In the genomic region with DNA sequence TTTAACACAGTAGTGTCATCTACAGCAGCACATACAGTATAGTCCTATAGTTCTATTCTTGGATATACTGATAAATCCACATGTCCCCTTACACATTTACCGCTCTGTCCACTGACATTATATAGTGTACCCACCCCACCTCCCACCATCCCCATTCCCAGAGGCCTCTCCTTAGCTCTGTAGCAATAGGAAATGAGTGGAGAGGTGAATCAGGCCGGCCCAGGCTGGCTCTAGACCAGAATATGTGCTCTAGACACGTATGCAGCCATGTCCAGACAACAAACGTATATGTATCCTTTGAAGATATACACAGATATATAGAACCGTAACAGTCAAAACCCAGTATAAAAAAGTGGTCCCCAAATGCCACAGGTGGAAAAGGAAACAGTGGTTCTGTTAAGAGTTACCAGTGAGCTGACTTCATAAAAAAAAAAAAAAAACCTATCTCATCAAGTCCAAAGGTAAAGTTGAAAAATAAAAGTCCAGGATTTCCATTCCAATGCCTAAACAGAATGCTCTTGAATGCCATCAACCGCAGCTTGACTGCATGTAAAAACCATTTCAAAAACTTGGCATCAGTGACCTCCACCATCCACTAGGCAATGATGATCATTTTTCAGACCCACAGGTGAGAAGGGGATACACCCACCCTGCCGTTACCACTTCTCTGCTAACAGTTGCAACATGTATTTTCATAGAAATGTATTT, we compare ENCODE assay signal across 34 cellular contexts. TPM values are rescaled to one million over a fixed set of nuclear protein-coding genes. Genes with fewer than 3 reads are reported as not detected.
DNase-seq lines count a peak whose midpoint lies in the region; ATAC-seq, FAIRE-seq and TF ChIP-seq lines count a peak whose summit lies in the region.
"Had no signal": no experiment of that assay in that cellular context is flagged by ENCODE, and none has a peak within 500 bp of the region (broad histone marks: within the 10 kb centered on the region; RNA-seq: fewer than 3 reads in every experiment).

No MANE protein-coding gene starts in this region.

- H3K4me1 Mint-ChIP-seq in CD8-positive, alpha-beta memory T cell: no peaks in the 10 kb centered on the region
- H3K4me1 Mint-ChIP-seq: IgD-negative memory B cell; stimulated activated naive CD8-positive, alpha-beta T cell treated with anti-CD3 and anti-CD28 coated beads, Interleukin-15, amount 100 ng/mL, for 72 hours had no signal

- no peaks in the 10 kb centered on the region for H3K36me3 Mint-ChIP-seq in CD8-positive, alpha-beta memory T cell
- H3K36me3 Mint-ChIP-seq: IgD-negative memory B cell had no signal

- intact Hi-C loops in left ventricle myocardium inferior (cut with micrococcal nuclease): no loop called here
- intact Hi-C loops in cardiac septum (cut with DNase I): no loop called here
- intact Hi-C loops in left colon (cut with DNase I, micrococcal nuclease): no loop called here
- intact Hi-C loops in transverse colon (cut with DNase I; ENCODE audit: low total_unique reads): no loop called here

- H3K4me3 Mint-ChIP-seq in CD8-positive, alpha-beta memory T cell: no peak overlapping the region
- H3K4me3 Mint-ChIP-seq: activated CD8-positive, alpha-beta T cell treated with anti-CD3 and anti-CD28 coated beads, Interleukin-2, amount 10 ng/mL, durations not matched to agents 7 days and 5 days; CD4-positive, alpha-beta T cell; effector memory CD8-positive, alpha-beta T cell; IgD-negative memory B cell; neural crest cell; stimulated activated naive CD8-positive, alpha-beta T cell treated with anti-CD3 and anti-CD28 coated beads, Interleukin-15, amount 100 ng/mL, for 72 hours had no signal

- in situ Hi-C loops in transverse colon (cut with MboI; ENCODE audit: low pct_ligation_motif_present in 1 of 4, low pct_unique_long_range_greater_than_20kb in 1 of 4, low sequenced_read_pairs in 3 of 4): no loop called here

- peak overlapping the region; percentile 65 for H3K27ac ChIP-seq in left ventricle myocardium inferior (replicated peaks)
- H3K27ac ChIP-seq in cingulate gyrus (ENCODE audit: low read depth, low read length): peak overlapping the region; percentile 2
- peak overlapping the region in 3 of 4 donors; percentile 5 to 30 (median 10) for H3K27ac ChIP-seq in transverse colon
- no peak overlapping the region for H3K27ac ChIP-seq in CD8-positive, alpha-beta memory T cell (ENCODE audit: low read depth, low read length)
- H3K27ac ChIP-seq: A549, brain microvascular endothelial cell, pancreas, spleen, thoracic aorta, vagina had no signal

- H3K36me3 ChIP-seq in left ventricle myocardium inferior (peaks cover 15% of the 10 kb centered on the region), transverse colon (peaks cover 0 to 1% (median 0%) of the 10 kb centered on the region in 4 donors)
- H3K36me3 ChIP-seq in CD8-positive, alpha-beta memory T cell (ENCODE audit: insufficient read depth, low read length): no peaks in the 10 kb centered on the region
- H3K36me3 ChIP-seq: brain microvascular endothelial cell, pancreas, spleen, thoracic aorta, vagina had no signal

- H3K9me3 ChIP-seq in left ventricle myocardium inferior (replicated peaks) (no peaks in the 10 kb centered on the region), transverse colon (no peaks in the 10 kb centered on the region)
- H3K9me3 ChIP-seq in CD8-positive, alpha-beta memory T cell (ENCODE audit: low read length): no peaks in the 10 kb centered on the region
- H3K9me3 ChIP-seq: A549, pancreas, spleen, thoracic aorta, vagina had no signal

- 59 to 71% methylated on average over 7 of the region's 7 CpGs for WGBS in transverse colon (ENCODE audit: low coverage in 1 of 2), 2 donors

- POLR2A ChIA-PET in CD8-positive, alpha-beta memory T cell (lab: Charles Lee): interaction anchor here (0.5 kb wide), 1 partner anchor 11 kb away, joined by 3 read pairs; no protein-coding TSS in a partner anchor

- H3K4me1 ChIP-seq in left ventricle myocardium inferior (peaks cover 86% of the 10 kb centered on the region), transverse colon (peaks cover 5 to 52% (median 21%) of the 10 kb centered on the region in 4 donors)
- H3K4me1 ChIP-seq in CD8-positive, alpha-beta memory T cell (ENCODE audit: insufficient read depth, low read length): no peaks in the 10 kb centered on the region

- no peak overlapping the region for H3K27ac Mint-ChIP-seq in CD8-positive, alpha-beta memory T cell
- H3K27ac Mint-ChIP-seq: activated CD8-positive, alpha-beta T cell treated with anti-CD3 and anti-CD28 coated beads, Interleukin-2, amount 10 ng/mL, durations not matched to agents 7 days and 5 days; activated T-helper 2 cell treated with anti-CD3 and anti-CD28 coated beads, Interferon-gamma antibody, Interleukin-2, Interleukin-4, amounts not matched to agents 10 μg/mL and 5 μg/mL and 100 μg/mL, durations not matched to agents 14 hours and 24 hours and 36 hours; CD4-positive, alpha-beta T cell; effector memory CD8-positive, alpha-beta T cell; stimulated activated naive CD8-positive, alpha-beta T cell treated with anti-CD3 and anti-CD28 coated beads, Interleukin-15, amount 100 ng/mL, for 72 hours had no signal

- TF ChIP-seq POLR2A in transverse colon (IDR thresholded peaks at IDR 0.05): no peak

- CTCF ChIA-PET in CD8-positive, alpha-beta memory T cell (lab: Charles Lee): no interaction called here

- TF ChIP-seq EP300 in transverse colon (IDR thresholded peaks at IDR 0.05; ENCODE audit: low read depth): no peak

- H3K4me3 ChIP-seq in left ventricle myocardium inferior (peak overlapping the region; percentile 12), transverse colon (no peak overlapping the region)
- no peak overlapping the region for H3K4me3 ChIP-seq in CD8-positive, alpha-beta memory T cell (ENCODE audit: low read length)
- H3K4me3 ChIP-seq: A549, pancreas, spleen, thoracic aorta, vagina had no signal

- H3K9me3 Mint-ChIP-seq in CD8-positive, alpha-beta memory T cell: peaks cover 0 to 2% (median 0%) of the 10 kb centered on the region in 5 donors
- H3K9me3 Mint-ChIP-seq: CD4-positive, alpha-beta T cell; neural crest cell; stimulated activated naive CD8-positive, alpha-beta T cell treated with anti-CD3 and anti-CD28 coated beads, Interleukin-15, amount 100 ng/mL, for 72 hours had no signal

- DNase-seq in left ventricle myocardium inferior (no peak), cardiac septum (ENCODE audit: low spot score) (no peak), left colon (peak; percentile 33 to 41), transverse colon (no peak), D341Med (ENCODE audit: low spot score) (no peak), D721Med (ENCODE audit: insufficient read length, low spot score) (no peak)
- no peak for DNase-seq in CD8-positive, alpha-beta memory T cell
- DNase-seq: activated CD4-positive, alpha-beta T cell treated with anti-CD3 and anti-CD28 coated beads for 4 hours; activated CD8-positive, alpha-beta T cell treated with anti-CD3 and anti-CD28 coated beads, Interleukin-2, amount 10 ng/mL, durations not matched to agents 7 days and 5 days; activated naive CD4-positive, alpha-beta T cell treated with anti-CD3 and anti-CD28 coated beads, Interleukin-2, amount 50 U/mL, for 16 hours; AML-193; amniotic stem cell; brain microvascular endothelial cell; CD4-positive, alpha-beta T cell; cortex of kidney; effector memory CD8-positive, alpha-beta T cell; foreskin fibroblast; GOT3; NCI-H1105; NCI-H526 treated with DMSO at 0.1 percent for 48 hours; pancreas; SHP77 treated with DMSO at 0.1 percent for 48 hours; spleen; stimulated activated CD8-positive, alpha-beta memory T cell treated with anti-CD3 and anti-CD28 coated beads, Interleukin-4, amount 100 ng/mL, for 48 hours; stimulated activated naive CD8-positive, alpha-beta T cell treated with anti-CD3 and anti-CD28 coated beads, Interleukin-15, amount 100 ng/mL, for 72 hours; T-helper 2 cell had no signal

- peak; percentile 48 for ATAC-seq in left colon
- ATAC-seq: A549; activated CD8-positive, alpha-beta T cell treated with anti-CD3 and anti-CD28 coated beads, Interleukin-2, amount 10 ng/mL, durations not matched to agents 7 days and 5 days; effector memory CD8-positive, alpha-beta T cell; pancreas; stimulated activated naive CD8-positive, alpha-beta T cell treated with anti-CD3 and anti-CD28 coated beads, Interleukin-15, amount 100 ng/mL, for 72 hours had no signal

- no peak for FAIRE-seq in D721Med (lab: Jason Lieb, UNC)
- FAIRE-seq: A549, GM18507, pancreas had no signal

- H3K27me3 Mint-ChIP-seq in CD8-positive, alpha-beta memory T cell: no peaks in the 10 kb centered on the region
- H3K27me3 Mint-ChIP-seq: CD4-positive, alpha-beta T cell; effector memory CD8-positive, alpha-beta T cell; stimulated activated naive CD8-positive, alpha-beta T cell treated with anti-CD3 and anti-CD28 coated beads, Interleukin-15, amount 100 ng/mL, for 72 hours had no signal

- H3K27me3 ChIP-seq in left ventricle myocardium inferior (ENCODE audit: low read depth) (no peaks in the 10 kb centered on the region), transverse colon (no peaks in the 10 kb centered on the region)
- H3K27me3 ChIP-seq in CD8-positive, alpha-beta memory T cell (ENCODE audit: insufficient read depth, low read length, poor library complexity, severe bottlenecking): no peaks in the 10 kb centered on the region
- H3K27me3 ChIP-seq: brain microvascular endothelial cell, pancreas, spleen, vagina had no signal

- TF ChIP-seq CTCF in left ventricle myocardium inferior (IDR thresholded peaks at IDR 0.05; ENCODE audit: borderline replicate concordance) (no peak), transverse colon (IDR thresholded peaks at IDR 0.05) (no peak), D721Med (IDR thresholded peaks at IDR 0.05; ENCODE audit: insufficient read depth, missing control alignments) (no peak)

RNA-seq across cellular contexts. Expression of gene EGLN3, which starts 16.7 kb away (rescaled TPM):
- total RNA-seq in left ventricle myocardium inferior (153 TPM), cardiac septum (326 TPM), left colon (100 to 1,000 TPM in 1 of 2 donors, 10 to 100 TPM in 1; 29.5 to 161 TPM), transverse colon (100 to 1,000 TPM in 1 of 4 donors, 10 to 100 TPM in 3; 10.7 to 125 (median 45.2) TPM)
- 1 to 10 TPM; 1.6 to 2.1 TPM for total RNA-seq in CD8-positive, alpha-beta memory T cell
- polyA plus RNA-seq in CD8-positive, alpha-beta memory T cell: 2.5 TPM

Comparison
In these comparisons a context has a peak if more than half of its experiments do, and no peak if none do; other contexts are left out.
1. DNase-seq: peak in left colon (2 of 2); none in left ventricle myocardium inferior (single experiment), cardiac septum (single experiment), transverse colon (single experiment), D341Med (single experiment), D721Med (single experiment) and CD8-positive, alpha-beta memory T cell (0 of 5).